In the genomic region with DNA sequence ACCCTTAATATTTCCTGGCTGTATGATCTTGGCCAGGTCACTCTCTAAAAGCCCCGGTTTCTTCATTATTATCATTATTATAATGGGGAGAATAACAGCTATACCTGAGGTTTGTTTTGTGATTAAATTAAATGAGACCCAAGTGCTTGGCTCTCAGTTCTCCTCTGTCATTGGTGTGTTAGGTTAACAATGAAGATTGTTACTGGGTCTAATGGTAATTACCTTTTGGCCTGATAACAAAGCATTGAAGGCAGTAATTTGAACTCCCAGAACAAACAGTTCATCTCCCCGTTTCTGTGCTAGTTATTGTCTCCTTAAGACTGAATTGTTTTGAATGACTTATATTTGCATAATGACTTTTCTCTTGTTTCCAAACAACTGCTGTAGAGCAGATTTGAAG, we compare ENCODE assay signal across 21 cellular contexts. TPM values are rescaled to one million over a fixed set of nuclear protein-coding genes. Genes with fewer than 3 reads are reported as not detected.
DNase-seq lines count a peak whose midpoint lies in the region; ATAC-seq and TF ChIP-seq lines count a peak whose summit lies in the region.
"Had no signal": no experiment of that assay in that cellular context is flagged by ENCODE, and none has a peak within 500 bp of the region (broad histone marks: within the 10 kb centered on the region; RNA-seq: fewer than 3 reads in every experiment).

No MANE protein-coding gene starts in this region.

- peaks cover 21% of the 10 kb centered on the region for H3K4me1 Mint-ChIP-seq in WTC11

- POLR2A ChIA-PET in WTC11 (lab: Charles Lee), result no interaction called here

- intact Hi-C loops in mammary epithelial cell (cut with micrococcal nuclease), result no loop called here
- intact Hi-C loops in left colon (cut with DNase I, micrococcal nuclease), result no loop called here

- H3K36me3 Mint-ChIP-seq in WTC11, result peaks cover under 1% of the 10 kb centered on the region

- 50 to 65% methylated on average over 2 of the region's 2 CpGs for WGBS in tibial nerve, 2 donors
- WGBS in mammary epithelial cell (ENCODE audit: low coverage, missing lambda C conversion rate), result 65% methylated on average over 2 of the region's 2 CpGs

- no peak overlapping the region for H3K4me2 ChIP-seq in mammary epithelial cell (ENCODE audit: insufficient read depth, low read depth, low read length)
- H3K4me2 ChIP-seq: A549 had no signal

- no peak for TF ChIP-seq EP300 in tibial nerve (IDR thresholded peaks at IDR 0.05)

- no peaks in the 10 kb centered on the region for H3K9me3 Mint-ChIP-seq in WTC11

- H3K27me3 ChIP-seq in HUES48 (ENCODE audit: control insufficient read depth, insufficient read depth, low read length) (no peaks in the 10 kb centered on the region), tibial nerve (no peaks in the 10 kb centered on the region), mammary epithelial cell (ENCODE audit: insufficient read depth, low read length) (no peaks in the 10 kb centered on the region)
- H3K27me3 ChIP-seq: MG63 had no signal

- TF ChIP-seq CTCF in WTC11 (IDR thresholded peaks at IDR 0.05), result no peak
- no peak for TF ChIP-seq CTCF in tibial nerve (IDR thresholded peaks at IDR 0.05)
- no peak for TF ChIP-seq CTCF in mammary epithelial cell (conservative IDR thresholded peaks at IDR 0.05 in 1 of 2, IDR thresholded peaks at IDR 0.05 in 1 of 2; ENCODE audit: extremely low read depth in 1 of 2, insufficient read depth in 1 of 2, low read depth in 1 of 2, low read length in 2 of 2)

- H3K4me1 ChIP-seq in HUES48 (ENCODE audit: control insufficient read depth, insufficient read depth, low read length) (peaks cover 21% of the 10 kb centered on the region), tibial nerve (peaks cover 0 to 2% (median 0%) of the 10 kb centered on the region in 4 donors), mammary epithelial cell (ENCODE audit: insufficient read depth, low read length) (no peaks in the 10 kb centered on the region)
- H3K4me1 ChIP-seq: A549 had no signal

- dilution Hi-C loops in mammary epithelial cell (cut with HindIII; ENCODE audit: low sequenced_read_pairs), result no loop called here

- no peaks in the 10 kb centered on the region for H3K9me3 ChIP-seq in HUES48 (ENCODE audit: control insufficient read depth, insufficient read depth, low read length)
- H3K9me3 ChIP-seq in tibial nerve, result no peaks in the 10 kb centered on the region
- no peaks in the 10 kb centered on the region for H3K9me3 ChIP-seq in mammary epithelial cell (replicated peaks; ENCODE audit: insufficient read depth, low read length)
- H3K9me3 ChIP-seq: A549, MG63 had no signal

- peak; percentile 52 for DNase-seq in NCI-H1436 (lab: John Stamatoyannopoulos, UW)
- peak; percentile 17 to 26 for DNase-seq in NCI-H526 (lab: John Stamatoyannopoulos, UW)
- no peak for DNase-seq in WTC11 (ENCODE audit: low spot score)
- no peak for DNase-seq in tibial nerve (ENCODE audit: low spot score in 2 of 2)
- DNase-seq in mammary epithelial cell, result no peak
- no peak for DNase-seq in nucleus accumbens (lab: John Stamatoyannopoulos, UW)
- no peak for DNase-seq in left colon
- DNase-seq: C1 segment of cervical spinal cord, GDM1, GM23248, IMR-90, Karpas-422, MG63, NCI-H1092, NCI-H2171 treated with DMSO at 0.1 percent for 48 hours, NCI-H446 treated with DMSO at 0.1 percent for 48 hours, SHP77 treated with DMSO at 0.1 percent for 48 hours had no signal

- H3K27ac Mint-ChIP-seq in WTC11, result no peak overlapping the region

- no peaks in the 10 kb centered on the region for H4K20me1 ChIP-seq in mammary epithelial cell (ENCODE audit: insufficient read depth, low read length)

- CTCF ChIA-PET in WTC11 (lab: Charles Lee) (no interaction called here), mammary epithelial cell (lab: Charles Lee; ENCODE audit: low non-redundant PET) (no interaction called here)

- H3K4me3 ChIP-seq in HUES48 (ENCODE audit: low read depth, low read length) (no peak overlapping the region), tibial nerve (no peak overlapping the region), mammary epithelial cell (replicated peaks in 1 of 3; ENCODE audit: insufficient read depth in 1 of 3, low read depth in 2 of 3, low read length in 3 of 3) (no peak overlapping the region)
- H3K4me3 ChIP-seq: A549, GM12878, GM23248, MG63 had no signal

- in situ Hi-C loops in mammary epithelial cell (cut with MboI; ENCODE audit: low sequenced_read_pairs in 2 of 2), result loop anchor here (25.0 kb wide), 2 partner anchors 183 to 383 kb away; no protein-coding TSS in a partner anchor

- ATAC-seq in WTC11 (peak; percentile 61), left colon (no peak)
- ATAC-seq: A549, GM12878, HCT116 had no signal

- no TSS peak for BruUV-seq in mammary epithelial cell (replicated peaks; lab: Mats Ljungman, UMichigan)

- H3K79me2 ChIP-seq in mammary epithelial cell (ENCODE audit: insufficient read depth, low read length), result no peaks in the 10 kb centered on the region

- no peak for TF ChIP-seq POLR2A in tibial nerve (IDR thresholded peaks at IDR 0.05)

- peaks cover 5% of the 10 kb centered on the region for H3K36me3 ChIP-seq in HUES48 (ENCODE audit: control insufficient read depth, insufficient read depth, low read length)
- peaks cover 0 to 18% (median 0%) of the 10 kb centered on the region in 3 donors for H3K36me3 ChIP-seq in tibial nerve
- peaks cover 4% of the 10 kb centered on the region for H3K36me3 ChIP-seq in mammary epithelial cell (ENCODE audit: insufficient read depth, low read length)
- H3K36me3 ChIP-seq: MG63 had no signal

- no peak overlapping the region for H2AFZ ChIP-seq in mammary epithelial cell (ENCODE audit: low read depth, low read length)
- H2AFZ ChIP-seq: GM23248 had no signal

- H3K4me3 Mint-ChIP-seq in WTC11, result no peak overlapping the region

- H3K27ac ChIP-seq in HUES48 (ENCODE audit: low read depth, low read length) (peak overlapping the region; percentile 54), tibial nerve (no peak overlapping the region), mammary epithelial cell (ENCODE audit: insufficient read depth, low read depth, low read length) (no peak overlapping the region)
- H3K27ac ChIP-seq: A549, GM23248 had no signal

- H3K9ac ChIP-seq in HUES48 (ENCODE audit: low read depth, low read length) (no peak overlapping the region), mammary epithelial cell (ENCODE audit: insufficient read depth, low read length) (no peak overlapping the region)
- H3K9ac ChIP-seq: GM23248 had no signal

- no peaks in the 10 kb centered on the region for H3K27me3 Mint-ChIP-seq in WTC11 (ENCODE audit: low read depth)

TF ChIP-seq in WTC11, 78 proteins besides CTCF, POLR2A, EP300 and RAD21 (continues in another document):
- TF ChIP-seq, protein P1, sequence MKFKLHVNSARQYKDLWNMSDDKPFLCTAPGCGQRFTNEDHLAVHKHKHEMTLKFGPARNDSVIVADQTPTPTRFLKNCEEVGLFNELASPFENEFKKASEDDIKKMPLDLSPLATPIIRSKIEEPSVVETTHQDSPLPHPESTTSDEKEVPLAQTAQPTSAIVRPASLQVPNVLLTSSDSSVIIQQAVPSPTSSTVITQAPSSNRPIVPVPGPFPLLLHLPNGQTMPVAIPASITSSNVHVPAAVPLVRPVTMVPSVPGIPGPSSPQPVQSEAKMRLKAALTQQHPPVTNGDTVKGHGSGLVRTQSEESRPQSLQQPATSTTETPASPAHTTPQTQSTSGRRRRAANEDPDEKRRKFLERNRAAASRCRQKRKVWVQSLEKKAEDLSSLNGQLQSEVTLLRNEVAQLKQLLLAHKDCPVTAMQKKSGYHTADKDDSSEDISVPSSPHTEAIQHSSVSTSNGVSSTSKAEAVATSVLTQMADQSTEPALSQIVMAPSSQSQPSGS (CRISPR knock-in tag; IDR thresholded peaks at IDR 0.05; ENCODE audit: borderline replicate concordance, low read depth), result no peak
- TF ChIP-seq, protein P2, sequence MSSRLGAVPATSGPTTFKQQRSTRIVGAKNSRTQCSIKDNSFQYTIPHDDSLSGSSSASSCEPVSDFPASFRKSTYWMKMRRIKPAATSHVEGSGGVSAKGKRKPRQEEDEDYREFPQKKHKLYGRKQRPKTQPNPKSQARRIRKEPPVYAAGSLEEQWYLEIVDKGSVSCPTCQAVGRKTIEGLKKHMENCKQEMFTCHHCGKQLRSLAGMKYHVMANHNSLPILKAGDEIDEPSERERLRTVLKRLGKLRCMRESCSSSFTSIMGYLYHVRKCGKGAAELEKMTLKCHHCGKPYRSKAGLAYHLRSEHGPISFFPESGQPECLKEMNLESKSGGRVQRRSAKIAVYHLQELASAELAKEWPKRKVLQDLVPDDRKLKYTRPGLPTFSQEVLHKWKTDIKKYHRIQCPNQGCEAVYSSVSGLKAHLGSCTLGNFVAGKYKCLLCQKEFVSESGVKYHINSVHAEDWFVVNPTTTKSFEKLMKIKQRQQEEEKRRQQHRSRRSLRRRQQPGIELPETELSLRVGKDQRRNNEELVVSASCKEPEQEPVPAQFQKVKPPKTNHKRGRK (CRISPR knock-in tag; IDR thresholded peaks at IDR 0.05; ENCODE audit: borderline replicate concordance), result no peak
- no peak for TF ChIP-seq ZNF121 (CRISPR knock-in tag; IDR thresholded peaks at IDR 0.05)
- TF ChIP-seq FOXJ3 (CRISPR knock-in tag; IDR thresholded peaks at IDR 0.05; ENCODE audit: borderline replicate concordance), result no peak
- no peak for TF ChIP-seq CREB1 (CRISPR knock-in tag; IDR thresholded peaks at IDR 0.05)
- no peak for TF ChIP-seq TEAD1 (CRISPR knock-in tag; IDR thresholded peaks at IDR 0.05)
- TF ChIP-seq, protein P3, sequence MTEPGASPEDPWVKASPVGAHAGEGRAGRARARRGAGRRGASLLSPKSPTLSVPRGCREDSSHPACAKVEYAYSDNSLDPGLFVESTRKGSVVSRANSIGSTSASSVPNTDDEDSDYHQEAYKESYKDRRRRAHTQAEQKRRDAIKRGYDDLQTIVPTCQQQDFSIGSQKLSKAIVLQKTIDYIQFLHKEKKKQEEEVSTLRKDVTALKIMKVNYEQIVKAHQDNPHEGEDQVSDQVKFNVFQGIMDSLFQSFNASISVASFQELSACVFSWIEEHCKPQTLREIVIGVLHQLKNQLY (CRISPR knock-in tag; IDR thresholded peaks at IDR 0.05), result no peak
- TF ChIP-seq ZNF396 (CRISPR knock-in tag; IDR thresholded peaks at IDR 0.05; ENCODE audit: borderline replicate concordance), result no peak
- no peak for TF ChIP-seq TP53 (CRISPR knock-in tag; IDR thresholded peaks at IDR 0.05)
- no peak for TF ChIP-seq ZNF263 (CRISPR knock-in tag; IDR thresholded peaks at IDR 0.05; ENCODE audit: low read depth)

RNA-seq across cellular contexts. Expression of a gene that starts 6.8 kb away (rescaled TPM):
- total RNA-seq in WTC11 (2021) (33.4 to 40.5 TPM (median 35.6 TPM) in 3 replicates), tibial nerve (10 to 100 TPM; 31.4 to 49.0 (median 37.1) TPM), mammary epithelial cell (10 to 100 TPM; 22.3 to 28.1 TPM), left colon (10 to 100 TPM; 26.4 to 30.3 TPM)
- polyA plus RNA-seq in mammary epithelial cell, result 9.5 TPM
- polyA minus RNA-seq in mammary epithelial cell, result 13.1 TPM

RNA-seq across cellular contexts. Expression of a gene that starts 57.7 kb away (rescaled TPM):
- total RNA-seq in WTC11 (2021) (12.4 to 13.6 TPM (median 13.3 TPM) in 3 replicates), tibial nerve (10 to 100 TPM; 20.1 to 26.0 (median 21.6) TPM), mammary epithelial cell (10 to 100 TPM; 10.2 to 13.0 TPM), left colon (1 to 10 TPM; 7.3 to 7.7 TPM)
- 6.1 TPM for polyA plus RNA-seq in mammary epithelial cell
- 20.3 TPM for polyA minus RNA-seq in mammary epithelial cell

Comparison
In these comparisons a context has a peak if more than half of its experiments do, and no peak if none do; other contexts are left out.
1. DNase-seq: peak in NCI-H1436 (single experiment) and NCI-H526 (2 of 2); none in WTC11 (single experiment), tibial nerve (0 of 2), mammary epithelial cell (single experiment), nucleus accumbens (0 of 56) and left colon (0 of 2).